8 cellular contexts compared by ENCODE assay signal in the genomic region with DNA sequence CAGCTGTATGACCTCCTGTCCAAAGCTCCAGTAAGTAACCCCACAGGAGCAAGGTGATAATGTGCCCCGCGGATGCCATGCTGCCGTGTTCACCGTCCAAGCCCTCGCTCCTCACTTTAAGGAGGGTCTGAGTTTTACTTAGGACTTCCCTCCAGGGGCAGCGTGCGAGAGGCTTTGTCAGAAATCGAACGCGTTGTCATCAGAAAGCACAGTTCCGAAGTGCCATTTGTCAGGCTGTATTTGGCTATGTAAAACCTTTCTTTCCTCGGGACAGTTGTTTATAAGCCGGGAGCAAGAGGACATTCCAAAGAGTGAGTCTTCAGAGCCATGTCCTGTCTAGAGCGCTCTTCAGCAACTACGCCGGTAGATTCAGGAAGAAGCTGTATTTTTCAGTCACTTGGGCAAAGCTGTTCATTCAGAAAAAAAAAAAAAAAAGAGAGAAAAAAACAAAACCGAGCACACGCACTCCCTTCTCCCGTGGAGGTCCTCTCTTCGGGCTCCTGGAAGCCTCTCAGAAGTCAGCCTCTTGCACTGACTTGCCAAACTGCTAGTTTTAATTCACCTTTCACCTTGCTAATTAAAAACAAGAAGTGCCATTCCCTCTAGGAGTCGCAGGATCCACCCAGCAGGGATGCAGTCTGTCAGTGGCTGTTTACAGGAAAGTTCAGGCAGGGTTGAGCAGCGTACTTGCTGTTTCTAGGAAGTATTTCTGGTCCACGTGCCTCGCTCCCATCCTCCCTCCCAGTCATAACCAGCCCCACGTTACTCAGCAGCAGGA. TPM values are rescaled to one million over a fixed set of nuclear protein-coding genes. Genes with fewer than 3 reads are reported as not detected.
A peak's percentile ranks its signal among the peaks of the same experiment; 100 is the strongest.
DNase-seq lines count a peak whose midpoint lies in the region; ATAC-seq and TF ChIP-seq lines count a peak whose summit lies in the region.

SEMA3E (minus strand) TSS at position 676 of the 778 bp plus-strand sequence.

- H2BK120ac ChIP-seq in IMR-90 (ENCODE audit: low read depth, low read length) = peak within 1 kb of the TSS; percentile 20; the same call in 1 of the 2 replicates

- intact Hi-C loops in IMR-90 (cut with micrococcal nuclease) (no loop called here), natural killer cell (cut with micrococcal nuclease) (no loop called here), spleen (cut with DNase I; ENCODE audit: low total_unique reads) (no loop called here)

- in situ Hi-C loops in IMR-90 (cut with MboI; ENCODE audit: low sequenced_read_pairs) = no loop called here

- no peaks in the 10 kb centered on the region for H3K27me3 Mint-ChIP-seq in natural killer cell (ENCODE audit: low read depth in 2 of 2)

- no peaks in the 10 kb centered on the region for H3K9me1 ChIP-seq in IMR-90 (ENCODE audit: insufficient read depth, low read length)

- H2AFZ ChIP-seq in IMR-90 (replicated peaks; ENCODE audit: low read length, poor library complexity) = peak within 1 kb of the TSS; percentile 85

- TF ChIP-seq POLR2A in IMR-90 (IDR thresholded peaks at IDR 0.05; ENCODE audit: low read depth, low read length) = no peak
- no peak for TF ChIP-seq POLR2A in spleen (IDR thresholded peaks at IDR 0.05)

- peak within 1 kb of the TSS; percentile 52 for H3K4me3 ChIP-seq in AG04449 (ENCODE audit: low read depth, low read length)
- H3K4me3 ChIP-seq in IMR-90 (ENCODE audit: insufficient read depth, low read depth, low read length) = peak within 1 kb of the TSS; percentile 51
- peak within 1 kb of the TSS; percentile 38 to 57 for H3K4me3 ChIP-seq in duodenal mucosa (ENCODE audit: low read depth in 1 of 2, low read length in 2 of 2)
- H3K4me3 ChIP-seq in mucosa of rectum (ENCODE audit: low read length in 2 of 2) = peak within 1 kb of the TSS; percentile 49 to 68
- H3K4me3 ChIP-seq in spleen = peak within 1 kb of the TSS in 2 of 8 donors; percentile 3 to 29

- POLR2A ChIA-PET in AG04449 (lab: Yijun Ruan, JAX) = no interaction called here
- POLR2A ChIA-PET in IMR-90 (lab: Charles Lee; ENCODE audit: unreplicated experiment) = interaction anchor here (0.6 kb wide), 1 partner anchor 262 kb away, joined by 5 read pairs; no protein-coding TSS in a partner anchor

- H3K18ac ChIP-seq in IMR-90 (ENCODE audit: low read depth, low read length) = no peak within 1 kb of the TSS

- no peaks in the 10 kb centered on the region for H3K79me1 ChIP-seq in IMR-90 (ENCODE audit: low read depth in 1 of 2, low read length in 2 of 2)

- no peak within 1 kb of the TSS for H4K5ac ChIP-seq in IMR-90 (ENCODE audit: low read depth, low read length)

- H4K91ac ChIP-seq in IMR-90 (ENCODE audit: insufficient read depth, low read depth, low read length) = no peak within 1 kb of the TSS

- no peak within 1 kb of the TSS for H3K27ac ChIP-seq in IMR-90 (ENCODE audit: insufficient read depth, low read length)
- no peak within 1 kb of the TSS for H3K27ac ChIP-seq in duodenal mucosa (ENCODE audit: low read depth, low read length)
- H3K27ac ChIP-seq in mucosa of rectum (ENCODE audit: low read depth in 2 of 2, low read length in 2 of 2) = no peak within 1 kb of the TSS
- H3K27ac ChIP-seq in spleen = no peak within 1 kb of the TSS

- H3K9ac ChIP-seq in IMR-90 (ENCODE audit: low read depth, low read length) (peak within 1 kb of the TSS; percentile 23; the same call in 1 of the 2 replicates), duodenal mucosa (ENCODE audit: low read depth in 1 of 2, low read length in 2 of 2) (no peak within 1 kb of the TSS), mucosa of rectum (ENCODE audit: low read depth in 1 of 2, low read length in 2 of 2) (peak within 1 kb of the TSS in 1 of 2 donors; percentile 8)

- peak within 1 kb of the TSS; percentile 100 for H3K4me2 ChIP-seq in IMR-90 (ENCODE audit: low read depth, low read length)

- H3K36me3 ChIP-seq in IMR-90 (ENCODE audit: control insufficient read depth, insufficient read depth, low read length) (no peaks in the 10 kb centered on the region), duodenal mucosa (ENCODE audit: control insufficient read depth in 1 of 2, insufficient read depth in 2 of 2, low read length in 2 of 2) (no peaks in the 10 kb centered on the region), mucosa of rectum (ENCODE audit: control insufficient read depth in 2 of 2, insufficient read depth in 2 of 2, low read length in 2 of 2) (no peaks in the 10 kb centered on the region), spleen (no peaks in the 10 kb centered on the region)

- H4K8ac ChIP-seq in IMR-90 (ENCODE audit: low read depth in 2 of 2, low read length in 2 of 2) = no peak within 1 kb of the TSS

- no peak within 1 kb of the TSS for H2AK5ac ChIP-seq in IMR-90 (ENCODE audit: low read depth, low read length)

- H3K4me1 ChIP-seq in IMR-90 (ENCODE audit: control insufficient read depth, insufficient read depth, low read length) (no peaks in the 10 kb centered on the region), duodenal mucosa (ENCODE audit: control insufficient read depth in 1 of 2, insufficient read depth in 2 of 2, low read length in 2 of 2) (no peaks in the 10 kb centered on the region), mucosa of rectum (ENCODE audit: control insufficient read depth in 2 of 2, insufficient read depth in 2 of 2, low read length in 2 of 2) (no peaks in the 10 kb centered on the region), spleen (no peaks in the 10 kb centered on the region)

- WGBS in IMR-90 (ENCODE audit: extremely low coverage in 2 of 2, insufficient read length in 1 of 2), 2 experiments = 0% methylated on average over 5 of the region's 25 CpGs; no CpG with 5 or more reads in 1 of the 2 experiments
- WGBS in spleen, 5 donors = 2 to 4% (median 2%) methylated on average over 25 of the region's 25 CpGs

- ATAC-seq in IMR-90 (ENCODE audit: low read depth) (peak; percentile 90), natural killer cell (no peak), HG02973 (IDR thresholded peaks at IDR 0.05; ENCODE audit: unreplicated experiment) (no peak)

- H2BK20ac ChIP-seq in IMR-90 (ENCODE audit: low read depth, low read length) = no peak within 1 kb of the TSS

- TF ChIP-seq CTCF in AG04449 (IDR thresholded peaks at IDR 0.05; ENCODE audit: insufficient read depth, low read length, missing control alignments) = no peak
- no peak for TF ChIP-seq CTCF in IMR-90 (conservative IDR thresholded peaks at IDR 0.05; ENCODE audit: low read depth, low read length)
- TF ChIP-seq CTCF in natural killer cell (IDR thresholded peaks at IDR 0.05) = no peak
- no peak for TF ChIP-seq CTCF in spleen (IDR thresholded peaks at IDR 0.05 in 8 of 11, conservative IDR thresholded peaks at IDR 0.05 in 3 of 11)

- H3K4me1 Mint-ChIP-seq in natural killer cell = no peaks in the 10 kb centered on the region

- H3K27me3 ChIP-seq in IMR-90 (ENCODE audit: control insufficient read depth, insufficient read depth, low read length) (peaks cover 2% of the 10 kb centered on the region; the same call in 1 of the 2 replicates), duodenal mucosa (ENCODE audit: control insufficient read depth in 1 of 2, insufficient read depth in 2 of 2, low read length in 2 of 2) (peaks cover 3 to 9% of the 10 kb centered on the region in 2 donors), mucosa of rectum (ENCODE audit: control insufficient read depth in 2 of 2, insufficient read depth in 2 of 2, low read length in 2 of 2) (peaks cover 3 to 4% of the 10 kb centered on the region in 2 donors), spleen (replicated peaks in 1 of 7) (peaks cover 0 to 23% (median 9%) of the 10 kb centered on the region in 7 donors)

- CTCF ChIA-PET in AG04449 (lab: Yijun Ruan, JAX) (no interaction called here), IMR-90 (lab: Yijun Ruan, JAX) (interaction anchor here (0.6 kb wide), 1 partner anchor 1932 kb away, joined by 3 read pairs; no protein-coding TSS in a partner anchor)

- H3K9me3 Mint-ChIP-seq in natural killer cell = peaks cover 4 to 8% of the 10 kb centered on the region in 2 donors

- H3K27ac Mint-ChIP-seq in natural killer cell = no peak within 1 kb of the TSS

- H3K56ac ChIP-seq in IMR-90 (ENCODE audit: extremely low read depth, insufficient read depth, low read length) = no peak within 1 kb of the TSS

- no peak within 1 kb of the TSS for H3K4me3 Mint-ChIP-seq in natural killer cell

- dilution Hi-C loops in IMR-90 (cut with HindIII; ENCODE audit: low sequenced_read_pairs, unreplicated experiment) = no loop called here

- H3K4ac ChIP-seq in IMR-90 (ENCODE audit: low read depth, low read length) = 0 out of 2 replicates have a peak within 1 kb of the TSS, but pooled peaks have one; percentile 28

- no peaks in the 10 kb centered on the region for H3K36me3 Mint-ChIP-seq in natural killer cell

- H3K23ac ChIP-seq in IMR-90 (ENCODE audit: low read depth, low read length) = no peak within 1 kb of the TSS; the same call in 1 of the 2 replicates

- DNase-seq in AG04449 (ENCODE audit: low read depth, low spot score) = no peak
- peak; percentile 35 for DNase-seq in IMR-90
- DNase-seq in natural killer cell = no peak
- DNase-seq in NCI-H2196 treated with DMSO at 0.1 percent for 48 hours (lab: John Stamatoyannopoulos, UW; ENCODE audit: unreplicated experiment) = no peak
- DNase-seq in spleen = no peak

- no peak within 1 kb of the TSS for H2BK15ac ChIP-seq in IMR-90 (ENCODE audit: low read depth, low read length)

- no peak within 1 kb of the TSS for H2BK5ac ChIP-seq in IMR-90 (ENCODE audit: low read depth, low read length, poor library complexity, severe bottlenecking)

- H3K14ac ChIP-seq in IMR-90 (replicated peaks; ENCODE audit: low read depth, low read length) = no peak within 1 kb of the TSS

- no TSS peak for BruUV-seq in IMR-90 (replicated peaks; lab: Mats Ljungman, UMichigan)

- no peak for TF ChIP-seq RAD21 in IMR-90 (IDR thresholded peaks at IDR 0.05; ENCODE audit: low read length)

- no peaks in the 10 kb centered on the region for H4K20me1 ChIP-seq in IMR-90 (ENCODE audit: insufficient read depth, low read length)

- no peak within 1 kb of the TSS for H2AK9ac ChIP-seq in IMR-90 (replicated peaks; ENCODE audit: low read depth, low read length, poor library complexity)

- no peaks in the 10 kb centered on the region for H3K9me3 ChIP-seq in IMR-90 (ENCODE audit: control insufficient read depth, insufficient read depth, low read length)
- no peaks in the 10 kb centered on the region for H3K9me3 ChIP-seq in duodenal mucosa (ENCODE audit: control insufficient read depth in 1 of 2, low read length in 2 of 2)
- H3K9me3 ChIP-seq in mucosa of rectum (ENCODE audit: control insufficient read depth in 2 of 2, low read length in 2 of 2) = no peaks in the 10 kb centered on the region
- H3K9me3 ChIP-seq in spleen = peaks cover 0 to 4% (median 0%) of the 10 kb centered on the region in 8 donors

TF ChIP-seq in IMR-90, 13 proteins besides CTCF, POLR2A, EP300 and RAD21:
- TF ChIP-seq CEBPB (IDR thresholded peaks at IDR 0.05; ENCODE audit: low read depth, low read length) = no peak
- no peak for TF ChIP-seq CHD1 (IDR thresholded peaks at IDR 0.05; ENCODE audit: low read depth, low read length)
- no peak for TF ChIP-seq BHLHE40 (IDR thresholded peaks at IDR 0.05; ENCODE audit: low read depth, low read length)

RNA-seq across cellular contexts. Expression of gene SEMA3E, which starts in this region (rescaled TPM):
- 0.72 and 1.1 TPM in 2 replicates for total RNA-seq in IMR-90 (2012; rRNA removed)
- 0.31 and 0.42 TPM in 2 replicates for polyA plus RNA-seq in IMR-90 (2012; rRNA removed)
- 0.04 and 0.21 TPM in 2 replicates for polyA plus RNA-seq in IMR-90 (2012; cell fraction: cytosol; rRNA removed)
- polyA plus RNA-seq in IMR-90 (2012; cell fraction: nucleus; rRNA removed; ENCODE audit: low replicate concordance) = 0.06 TPM in 1 of 2 replicates, not detected in the other
- not detected for total RNA-seq in natural killer cell
- under 1 TPM in 1 of 7 donors, not detected in 6; 0.44 TPM for total RNA-seq in spleen
- under 1 TPM in 2 of 3 donors, not detected in 1; under 0.01 to 0.29 TPM for polyA plus RNA-seq in spleen
